ENCODE assay signal across 1 cellular context in the genomic region with DNA sequence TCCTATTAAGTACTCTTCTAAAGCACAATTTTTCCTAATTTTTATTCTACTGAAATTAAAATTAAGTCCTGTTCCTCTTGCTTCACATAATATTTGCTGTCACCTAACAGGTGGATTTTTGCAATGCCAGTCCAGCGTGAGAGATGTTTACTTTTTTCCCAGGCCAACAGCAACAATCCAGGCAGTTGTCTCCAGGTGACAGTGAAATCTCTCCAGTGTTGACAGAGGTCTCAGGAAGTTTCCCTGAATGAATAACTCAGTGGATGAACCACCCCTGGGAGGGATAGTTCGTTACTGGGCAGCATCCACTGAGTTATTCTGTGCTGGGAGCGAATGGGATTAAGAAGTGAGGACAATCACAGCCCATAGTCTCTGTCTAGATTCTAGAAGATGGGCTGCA.
TF ChIP-seq lines count a peak whose summit lies in the region.

No MANE protein-coding gene starts in this region.

TF ChIP-seq in HepG2, 621 proteins besides CTCF, POLR2A, EP300 and RAD21 (continued from another document and continues in another):
- no peak for TF ChIP-seq ARID2 (CRISPR knock-in tag; IDR thresholded peaks at IDR 0.05; ENCODE audit: borderline replicate concordance)
- TF ChIP-seq, protein P1, sequence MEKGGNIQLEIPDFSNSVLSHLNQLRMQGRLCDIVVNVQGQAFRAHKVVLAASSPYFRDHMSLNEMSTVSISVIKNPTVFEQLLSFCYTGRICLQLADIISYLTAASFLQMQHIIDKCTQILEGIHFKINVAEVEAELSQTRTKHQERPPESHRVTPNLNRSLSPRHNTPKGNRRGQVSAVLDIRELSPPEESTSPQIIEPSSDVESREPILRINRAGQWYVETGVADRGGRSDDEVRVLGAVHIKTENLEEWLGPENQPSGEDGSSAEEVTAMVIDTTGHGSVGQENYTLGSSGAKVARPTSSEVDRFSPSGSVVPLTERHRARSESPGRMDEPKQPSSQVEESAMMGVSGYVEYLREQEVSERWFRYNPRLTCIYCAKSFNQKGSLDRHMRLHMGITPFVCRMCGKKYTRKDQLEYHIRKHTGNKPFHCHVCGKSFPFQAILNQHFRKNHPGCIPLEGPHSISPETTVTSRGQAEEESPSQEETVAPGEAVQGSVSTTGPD (CRISPR knock-in tag; IDR thresholded peaks at IDR 0.05), result no peak
- TF ChIP-seq GATAD2A (CRISPR knock-in tag; IDR thresholded peaks at IDR 0.05), result peak; percentile 60
- no peak for TF ChIP-seq ZNF598 (CRISPR knock-in tag; IDR thresholded peaks at IDR 0.05; ENCODE audit: borderline replicate concordance)
- TF ChIP-seq GFI1 (CRISPR knock-in tag; IDR thresholded peaks at IDR 0.05; ENCODE audit: borderline replicate concordance), result peak; percentile 70
- peak; percentile 46; the same call in 1 of the 2 replicates for TF ChIP-seq BCL6 (CRISPR knock-in tag; IDR thresholded peaks at IDR 0.05)
- TF ChIP-seq FOXA1 (IDR thresholded peaks at IDR 0.05), result peak; percentile 28; the same call in 1 of the 2 replicates
- TF ChIP-seq FOXA1 (CRISPR knock-in tag; IDR thresholded peaks at IDR 0.05), result peak; percentile 84
- TF ChIP-seq PAX8 (CRISPR knock-in tag; IDR thresholded peaks at IDR 0.05; ENCODE audit: borderline replicate concordance), result no peak
- no peak for TF ChIP-seq SOX6 (IDR thresholded peaks at IDR 0.05)
- peak; percentile 69 for TF ChIP-seq SOX6 (CRISPR knock-in tag; IDR thresholded peaks at IDR 0.05)
- no peak for TF ChIP-seq PCBP1 (IDR thresholded peaks at IDR 0.05; ENCODE audit: borderline replicate concordance, low read depth, low read length)
- no peak for TF ChIP-seq ZNF234 (CRISPR knock-in tag; conservative IDR thresholded peaks at IDR 0.05)
- TF ChIP-seq REXO4 (CRISPR knock-in tag; IDR thresholded peaks at IDR 0.05; ENCODE audit: borderline replicate concordance), result no peak
- TF ChIP-seq, protein P2, sequence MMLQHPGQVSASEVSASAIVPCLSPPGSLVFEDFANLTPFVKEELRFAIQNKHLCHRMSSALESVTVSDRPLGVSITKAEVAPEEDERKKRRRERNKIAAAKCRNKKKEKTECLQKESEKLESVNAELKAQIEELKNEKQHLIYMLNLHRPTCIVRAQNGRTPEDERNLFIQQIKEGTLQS (CRISPR knock-in tag; IDR thresholded peaks at IDR 0.05), result no peak
- TF ChIP-seq DBP (CRISPR knock-in tag; IDR thresholded peaks at IDR 0.05; ENCODE audit: not compliant biosample characterization), result no peak
- TF ChIP-seq ZSCAN5A (CRISPR knock-in tag; IDR thresholded peaks at IDR 0.05; ENCODE audit: borderline replicate concordance), result no peak
- no peak for TF ChIP-seq GRHL1 (CRISPR knock-in tag; conservative IDR thresholded peaks at IDR 0.05)
- TF ChIP-seq CSRNP2 (CRISPR knock-in tag; conservative IDR thresholded peaks at IDR 0.05; ENCODE audit: low read depth), result no peak
- TF ChIP-seq THAP11 (CRISPR knock-in tag; IDR thresholded peaks at IDR 0.05), result no peak
- no peak for TF ChIP-seq ZNF800 (CRISPR knock-in tag; IDR thresholded peaks at IDR 0.05)
- TF ChIP-seq, protein P3, sequence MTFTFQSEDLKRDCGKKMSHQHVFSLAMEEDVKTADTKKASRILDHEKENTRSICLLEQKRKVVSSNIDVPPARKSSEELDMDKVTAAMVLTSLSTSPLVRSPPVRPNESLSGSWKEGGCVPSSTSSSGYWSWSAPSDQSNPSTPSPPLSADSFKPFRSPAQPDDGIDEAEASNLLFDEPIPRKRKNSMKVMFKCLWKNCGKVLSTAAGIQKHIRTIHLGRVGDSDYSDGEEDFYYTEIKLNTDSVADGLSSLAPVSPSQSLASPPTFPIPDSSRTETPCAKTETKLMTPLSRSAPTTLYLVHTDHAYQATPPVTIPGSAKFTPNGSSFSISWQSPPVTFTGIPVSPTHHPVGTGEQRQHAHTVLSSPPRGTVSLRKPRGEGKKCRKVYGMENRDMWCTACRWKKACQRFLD (CRISPR knock-in tag; IDR thresholded peaks at IDR 0.05; ENCODE audit: borderline replicate concordance), result no peak
- TF ChIP-seq MXD4 (CRISPR knock-in tag; IDR thresholded peaks at IDR 0.05), result no peak; the same call in 1 of the 2 replicates
- peak; percentile 32; the same call in 1 of the 2 replicates for TF ChIP-seq IKZF5 (CRISPR knock-in tag; IDR thresholded peaks at IDR 0.05)
- peak; percentile 91 for TF ChIP-seq RBAK (CRISPR knock-in tag; IDR thresholded peaks at IDR 0.05)
- peak; percentile 35; the same call in 1 of the 2 replicates for TF ChIP-seq ZNF792 (CRISPR knock-in tag; IDR thresholded peaks at IDR 0.05)
- TF ChIP-seq HNRNPLL (IDR thresholded peaks at IDR 0.05; ENCODE audit: low read depth, low read length, poor library complexity, severe bottlenecking), result no peak
- TF ChIP-seq NCOR1 (IDR thresholded peaks at IDR 0.05; ENCODE audit: borderline replicate concordance, low read length), result no peak
- no peak for TF ChIP-seq ZNF121 (CRISPR knock-in tag; IDR thresholded peaks at IDR 0.05)
- TF ChIP-seq, protein P4, sequence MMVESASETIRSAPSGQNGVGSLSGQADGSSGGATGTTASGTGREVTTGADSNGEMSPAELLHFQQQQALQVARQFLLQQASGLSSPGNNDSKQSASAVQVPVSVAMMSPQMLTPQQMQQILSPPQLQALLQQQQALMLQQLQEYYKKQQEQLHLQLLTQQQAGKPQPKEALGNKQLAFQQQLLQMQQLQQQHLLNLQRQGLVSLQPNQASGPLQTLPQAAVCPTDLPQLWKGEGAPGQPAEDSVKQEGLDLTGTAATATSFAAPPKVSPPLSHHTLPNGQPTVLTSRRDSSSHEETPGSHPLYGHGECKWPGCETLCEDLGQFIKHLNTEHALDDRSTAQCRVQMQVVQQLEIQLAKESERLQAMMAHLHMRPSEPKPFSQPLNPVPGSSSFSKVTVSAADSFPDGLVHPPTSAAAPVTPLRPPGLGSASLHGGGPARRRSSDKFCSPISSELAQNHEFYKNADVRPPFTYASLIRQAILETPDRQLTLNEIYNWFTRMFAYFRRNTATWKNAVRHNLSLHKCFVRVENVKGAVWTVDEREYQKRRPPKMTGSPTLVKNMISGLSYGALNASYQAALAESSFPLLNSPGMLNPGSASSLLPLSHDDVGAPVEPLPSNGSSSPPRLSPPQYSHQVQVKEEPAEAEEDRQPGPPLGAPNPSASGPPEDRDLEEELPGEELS (CRISPR knock-in tag; IDR thresholded peaks at IDR 0.05), result peak; percentile 90
- peak; percentile 33; the same call in 1 of the 2 replicates for TF ChIP-seq PITX1 (CRISPR knock-in tag; IDR thresholded peaks at IDR 0.05)
- TF ChIP-seq HDAC2 (CRISPR knock-in tag; IDR thresholded peaks at IDR 0.05), result peak; percentile 66; the same call in 1 of the 2 replicates
- TF ChIP-seq HOXA9 (CRISPR knock-in tag; IDR thresholded peaks at IDR 0.05; ENCODE audit: borderline replicate concordance), result no peak
- TF ChIP-seq, protein P5, sequence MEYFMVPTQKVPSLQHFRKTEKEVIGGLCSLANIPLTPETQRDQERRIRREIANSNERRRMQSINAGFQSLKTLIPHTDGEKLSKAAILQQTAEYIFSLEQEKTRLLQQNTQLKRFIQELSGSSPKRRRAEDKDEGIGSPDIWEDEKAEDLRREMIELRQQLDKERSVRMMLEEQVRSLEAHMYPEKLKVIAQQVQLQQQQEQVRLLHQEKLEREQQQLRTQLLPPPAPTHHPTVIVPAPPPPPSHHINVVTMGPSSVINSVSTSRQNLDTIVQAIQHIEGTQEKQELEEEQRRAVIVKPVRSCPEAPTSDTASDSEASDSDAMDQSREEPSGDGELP (IDR thresholded peaks at IDR 0.05; ENCODE audit: borderline replicate concordance, low read depth), result peak; percentile 80
- peak; percentile 52; the same call in 1 of the 2 replicates for TF ChIP-seq PHF21A (CRISPR knock-in tag; IDR thresholded peaks at IDR 0.05)
- TF ChIP-seq, protein P6, sequence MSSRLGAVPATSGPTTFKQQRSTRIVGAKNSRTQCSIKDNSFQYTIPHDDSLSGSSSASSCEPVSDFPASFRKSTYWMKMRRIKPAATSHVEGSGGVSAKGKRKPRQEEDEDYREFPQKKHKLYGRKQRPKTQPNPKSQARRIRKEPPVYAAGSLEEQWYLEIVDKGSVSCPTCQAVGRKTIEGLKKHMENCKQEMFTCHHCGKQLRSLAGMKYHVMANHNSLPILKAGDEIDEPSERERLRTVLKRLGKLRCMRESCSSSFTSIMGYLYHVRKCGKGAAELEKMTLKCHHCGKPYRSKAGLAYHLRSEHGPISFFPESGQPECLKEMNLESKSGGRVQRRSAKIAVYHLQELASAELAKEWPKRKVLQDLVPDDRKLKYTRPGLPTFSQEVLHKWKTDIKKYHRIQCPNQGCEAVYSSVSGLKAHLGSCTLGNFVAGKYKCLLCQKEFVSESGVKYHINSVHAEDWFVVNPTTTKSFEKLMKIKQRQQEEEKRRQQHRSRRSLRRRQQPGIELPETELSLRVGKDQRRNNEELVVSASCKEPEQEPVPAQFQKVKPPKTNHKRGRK (CRISPR knock-in tag; IDR thresholded peaks at IDR 0.05), result no peak
- TF ChIP-seq MXI1 (IDR thresholded peaks at IDR 0.05; ENCODE audit: borderline replicate concordance, low read depth, low read length), result peak; percentile 45; the same call in 1 of the 3 replicates
- TF ChIP-seq DPF2 (CRISPR knock-in tag; IDR thresholded peaks at IDR 0.05; ENCODE audit: borderline replicate concordance, low read depth), result 0 out of 2 replicates have a peak, but pooled peaks have one; percentile 36
- TF ChIP-seq SATB2 (CRISPR knock-in tag; IDR thresholded peaks at IDR 0.05), result no peak
- TF ChIP-seq KDM2A (CRISPR knock-in tag; IDR thresholded peaks at IDR 0.05; ENCODE audit: borderline replicate concordance, low read depth), result no peak
